In the genomic region with DNA sequence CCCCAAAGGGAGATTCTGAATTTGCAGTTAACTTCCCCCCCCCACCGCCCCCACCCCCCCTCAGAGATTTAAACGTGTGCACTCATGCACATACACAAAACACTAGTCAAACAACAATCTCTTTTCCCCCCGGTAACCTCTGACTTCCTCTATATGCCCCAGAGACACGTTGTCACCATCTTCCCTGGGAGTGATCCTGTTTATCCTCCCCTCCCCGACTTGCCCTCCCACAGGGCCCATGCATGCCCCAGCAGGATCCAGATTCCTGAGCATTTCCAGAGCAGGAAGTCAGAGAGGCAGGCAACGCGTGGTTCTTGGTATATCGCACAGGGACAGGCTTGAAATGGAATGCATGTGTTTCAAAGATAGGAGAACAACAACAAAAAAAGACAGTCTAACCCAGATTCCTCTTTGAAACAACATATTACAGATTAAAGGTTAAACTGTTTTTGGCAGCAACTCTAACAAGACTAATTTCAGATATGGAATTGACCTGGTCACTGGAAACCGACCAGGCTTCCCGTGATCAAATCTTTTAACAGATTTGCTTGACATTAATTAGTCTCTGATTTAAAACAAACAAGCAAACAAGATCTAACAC, we compare ENCODE assay signal across 8 cellular contexts. TPM values are rescaled to one million over a fixed set of nuclear protein-coding genes. Genes with fewer than 3 reads are reported as not detected.
DNase-seq lines count a peak whose midpoint lies in the region; ATAC-seq and TF ChIP-seq lines count a peak whose summit lies in the region.

No MANE protein-coding gene starts in this region.

- H3K27me3 Mint-ChIP-seq in endothelial cell (ENCODE audit: unreplicated experiment): peaks cover 20% of the 10 kb centered on the region

- H3K4me3 Mint-ChIP-seq in endothelial cell (ENCODE audit: unreplicated experiment): peak overlapping the region; percentile 98

- DNase-seq in GM12865 (ENCODE audit: low read depth): peak; percentile 32
- peak; percentile 40 for DNase-seq in SK-N-MC (ENCODE audit: low read depth, low spot score)
- peak; percentile 75 for DNase-seq in endothelial cell (ENCODE audit: low spot score)
- DNase-seq in NCI-H1092 (lab: John Stamatoyannopoulos, UW): no peak

- H3K4me3 ChIP-seq in ACC112 (ENCODE audit: low read depth, low read length) (peak overlapping the region; percentile 80), GM12865 (ENCODE audit: low read depth, low read length) (peak overlapping the region; percentile 80), SK-N-MC (peak overlapping the region; percentile 87), mucosa of stomach (ENCODE audit: low read length) (peak overlapping the region; percentile 39)

- H3K27ac ChIP-seq in ACC112 (ENCODE audit: low read depth, low read length): peak overlapping the region; percentile 84; the same call in 1 of the 2 replicates
- peak overlapping the region; percentile 48; the same call in 1 of the 2 replicates for H3K27ac ChIP-seq in SK-N-MC

- peak overlapping the region; percentile 99 for H3K27ac Mint-ChIP-seq in endothelial cell (ENCODE audit: unreplicated experiment)

- H3K9ac ChIP-seq in SK-N-MC (ENCODE audit: insufficient read length): peak overlapping the region; percentile 98
- H3K9ac ChIP-seq in mucosa of stomach (ENCODE audit: low read length): peak overlapping the region; percentile 97

- H3K4me1 ChIP-seq in ACC112 (ENCODE audit: control insufficient read depth, insufficient read depth, low read length, unreplicated experiment) (peaks cover 14% of the 10 kb centered on the region), mucosa of stomach (ENCODE audit: control insufficient read depth, insufficient read depth, low read length) (peaks cover 39% of the 10 kb centered on the region)

- ATAC-seq in HG03139 (IDR thresholded peaks at IDR 0.05; ENCODE audit: unreplicated experiment): no peak
- no peak for ATAC-seq in GM19467 (IDR thresholded peaks at IDR 0.05; ENCODE audit: unreplicated experiment)

- H2AFZ ChIP-seq in ACC112 (ENCODE audit: low read length, unreplicated experiment): no peak overlapping the region

- peaks cover 5% of the 10 kb centered on the region for H3K36me3 ChIP-seq in ACC112 (ENCODE audit: insufficient read depth, low read length)
- no peaks in the 10 kb centered on the region for H3K36me3 ChIP-seq in SK-N-MC (ENCODE audit: insufficient read depth, low read length)
- no peaks in the 10 kb centered on the region for H3K36me3 ChIP-seq in mucosa of stomach (ENCODE audit: control insufficient read depth, insufficient read depth, low read length)

- H3K27me3 ChIP-seq in ACC112 (ENCODE audit: insufficient read depth, low read length) (no peaks in the 10 kb centered on the region), mucosa of stomach (ENCODE audit: control insufficient read depth, insufficient read depth, low read length) (no peaks in the 10 kb centered on the region)

- H3K9me3 Mint-ChIP-seq in endothelial cell (ENCODE audit: unreplicated experiment): no peaks in the 10 kb centered on the region

- TF ChIP-seq CTCF in GM12865 (IDR thresholded peaks at IDR 0.05; ENCODE audit: insufficient read depth, low read depth, low read length, missing control alignments): no peak
- no peak for TF ChIP-seq CTCF in endothelial cell (IDR thresholded peaks at IDR 0.05; ENCODE audit: unreplicated experiment)

- peaks cover 61% of the 10 kb centered on the region for H3K79me2 ChIP-seq in ACC112 (ENCODE audit: control insufficient read depth, insufficient read depth, low read length, unreplicated experiment)

- peaks cover 55% of the 10 kb centered on the region for H3K4me1 Mint-ChIP-seq in endothelial cell (ENCODE audit: unreplicated experiment)

- H3K36me3 Mint-ChIP-seq in endothelial cell (ENCODE audit: low read depth, unreplicated experiment): peaks cover 24% of the 10 kb centered on the region

- H3K9me3 ChIP-seq in SK-N-MC (ENCODE audit: low read depth, low read length) (no peaks in the 10 kb centered on the region), mucosa of stomach (ENCODE audit: control insufficient read depth, low read length) (no peaks in the 10 kb centered on the region)

RNA-seq across cellular contexts. Expression of a gene that starts 1.3 kb away (rescaled TPM):
- 178 TPM for total RNA-seq in endothelial cell (ENCODE audit: unreplicated experiment)

RNA-seq across cellular contexts. Expression of a gene that starts 5.3 kb away (rescaled TPM):
- 0.54 TPM for total RNA-seq in endothelial cell (ENCODE audit: unreplicated experiment)
